In genomic region chrX:47603125-47603524, GRCh38 we compare ENCODE assay signal across 4 cellular contexts. TPM values are rescaled to one million over a fixed set of nuclear protein-coding genes. Genes with fewer than 3 reads are reported as not detected.
"Had no signal": no experiment of that assay in that cellular context is flagged by ENCODE, and none has a peak within 500 bp of the region (broad histone marks: within the 10 kb centered on the region; RNA-seq: fewer than 3 reads in every experiment).

No MANE protein-coding gene starts in this region.

RNA-seq across cellular contexts. Expression of gene SYN1, which starts 16.5 kb away (rescaled TPM):
- total RNA-seq: HepG2, HT-29, HT1080 had no signal
- polyA plus RNA-seq: HepG2, IgD-negative memory B cell had no signal

RNA-seq across cellular contexts. Expression of gene CFP, which starts 26.6 kb away (rescaled TPM):
- total RNA-seq: HepG2 had no signal
